In the genomic region with DNA sequence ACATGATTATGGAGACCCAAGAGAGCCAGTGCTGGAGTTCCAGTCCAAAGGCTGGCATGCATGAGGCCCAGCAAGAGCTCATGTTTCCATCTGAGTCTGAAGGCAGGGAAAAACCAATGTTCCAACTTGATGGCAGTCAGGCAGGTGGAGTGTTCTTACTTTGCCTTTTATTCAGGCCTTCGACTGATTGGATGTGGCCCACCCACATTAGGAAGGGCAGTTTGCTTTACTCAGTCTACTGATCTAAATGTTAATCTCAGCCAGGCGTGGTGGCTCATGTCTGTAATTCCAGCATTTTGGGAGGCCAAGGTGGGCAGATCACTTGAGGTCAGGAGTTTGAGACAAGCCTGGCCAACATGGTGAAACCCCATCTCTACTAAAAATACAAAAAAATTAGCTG, we compare ENCODE assay signal across 2 cellular contexts. TPM values are rescaled to one million over a fixed set of nuclear protein-coding genes. Genes with fewer than 3 reads are reported as not detected.
"Had no signal": no experiment of that assay in that cellular context is flagged by ENCODE, and none has a peak within 500 bp of the region (broad histone marks: within the 10 kb centered on the region; RNA-seq: fewer than 3 reads in every experiment).

No MANE protein-coding gene starts in this region.

RNA-seq across cellular contexts. Expression of a gene that starts 56.3 kb away (rescaled TPM):
- total RNA-seq: GM23248, HFFc6 had no signal
- polyA plus RNA-seq: GM23248 had no signal
